ENCODE assay signal across 8 cellular contexts in the genomic region with DNA sequence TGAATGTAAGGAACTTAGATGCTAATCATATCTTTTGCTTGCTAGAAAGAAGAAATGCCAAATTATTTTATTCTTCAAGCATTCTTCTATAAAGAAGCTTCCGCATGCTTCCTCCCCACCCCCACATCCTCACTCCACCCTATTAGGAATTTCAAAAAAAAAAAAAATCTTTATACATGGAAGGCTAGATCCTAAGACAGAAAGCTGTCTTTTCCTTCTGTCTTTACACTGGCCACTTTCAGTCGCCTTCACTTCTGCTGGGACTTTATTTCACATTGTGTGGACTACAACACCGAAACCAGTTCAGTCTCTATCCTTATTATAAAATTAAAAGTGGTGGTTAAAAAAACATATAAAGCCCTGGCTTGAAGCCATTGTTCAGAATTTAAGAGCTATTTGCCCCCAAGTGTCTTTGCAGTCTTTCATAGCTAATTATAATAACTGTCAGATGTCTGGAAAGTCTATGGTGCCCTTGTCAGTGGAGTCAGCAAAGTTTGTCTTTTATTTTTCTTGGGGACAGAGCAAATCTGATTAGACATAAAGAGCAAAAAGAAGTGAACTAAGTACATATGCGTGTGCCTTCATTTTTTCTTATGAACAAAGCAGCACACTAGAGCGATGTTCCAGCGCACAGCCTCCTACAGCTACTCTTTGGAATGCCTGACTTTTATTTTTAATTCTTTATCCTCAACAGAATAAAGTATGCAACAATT.
DNase-seq lines count a peak whose midpoint lies in the region; ATAC-seq and TF ChIP-seq lines count a peak whose summit lies in the region.

No MANE protein-coding gene starts in this region.

- DNase-seq in activated T-cell treated with anti-CD3 and anti-CD28 coated beads, Interleukin-2, amount 50 U/mL, for 4 hours: no peak
- DNase-seq in activated T-cell treated with anti-CD3 and anti-CD28 coated beads for 4 hours (no peak), PC-3 (no peak), dorsolateral prefrontal cortex (no peak), GM13976 (ENCODE audit: low spot score) (no peak), activated gamma-delta T cell treated with Interleukin-2 at 50 U/mL for 16 hours (no peak)

- H3K9me3 Mint-ChIP-seq in activated T-cell treated with anti-CD3 and anti-CD28 coated beads, Interleukin-2, amount 50 U/mL, for 4 hours: peaks cover 4% of the 10 kb centered on the region

- no peak for ATAC-seq in activated T-cell treated with anti-CD3 and anti-CD28 coated beads, Interleukin-2, amount 50 U/mL, for 4 hours
- peak; percentile 29 for ATAC-seq in PC-3
- ATAC-seq in HG03135 (IDR thresholded peaks at IDR 0.05; ENCODE audit: unreplicated experiment): no peak

- CTCF ChIA-PET in PC-3 (lab: Charles Lee): interaction anchor here (0.7 kb wide), 1 partner anchor 81 kb away, joined by 3 read pairs; no protein-coding TSS in a partner anchor

- H3K4me2 ChIP-seq in PC-3 (ENCODE audit: low read length): peak overlapping the region; percentile 91

- intact Hi-C loops in PC-3 (cut with micrococcal nuclease): loop anchor here (1.0 to 5.0 kb wide), 8 partner anchors 34 to 336 kb away; no protein-coding TSS in a partner anchor
- intact Hi-C loops in dorsolateral prefrontal cortex (cut with DNase I): loop anchor here (2.0 to 10.0 kb wide), 5 partner anchors 144 to 306 kb away; no protein-coding TSS in a partner anchor

- H3K27ac ChIP-seq in PC-3 (ENCODE audit: low read length) (peak overlapping the region; percentile 89), dorsolateral prefrontal cortex (peak overlapping the region; percentile 40 to 97 (median 90))

- H3K79me2 ChIP-seq in PC-3 (ENCODE audit: low read length): peaks cover 55% of the 10 kb centered on the region

- H3F3A ChIP-seq in PC-3 (ENCODE audit: low read length, unreplicated experiment): no peaks in the 10 kb centered on the region

- H2AFZ ChIP-seq in PC-3 (ENCODE audit: low read length): 0 out of 2 replicates have a peak overlapping the region, but pooled peaks have one; percentile 39

- in situ Hi-C loops in GM13976 (cut with MboI; ENCODE audit: low sequenced_read_pairs, unreplicated experiment): no loop called here

- peak overlapping the region; percentile 69 for H3K9ac ChIP-seq in PC-3 (ENCODE audit: low read length)
- peak overlapping the region; percentile 23 for H3K9ac ChIP-seq in mucosa of stomach (ENCODE audit: low read length)

- H3K27me3 Mint-ChIP-seq in activated T-cell treated with anti-CD3 and anti-CD28 coated beads, Interleukin-2, amount 50 U/mL, for 4 hours (ENCODE audit: low read depth): no peaks in the 10 kb centered on the region

- H3K36me3 Mint-ChIP-seq in activated T-cell treated with anti-CD3 and anti-CD28 coated beads, Interleukin-2, amount 50 U/mL, for 4 hours (ENCODE audit: insufficient read depth): no peaks in the 10 kb centered on the region

- no peaks in the 10 kb centered on the region; the same call in 1 of the 2 replicates for H3K36me3 ChIP-seq in PC-3 (ENCODE audit: low read depth, low read length)
- H3K36me3 ChIP-seq in mucosa of stomach (ENCODE audit: control insufficient read depth, insufficient read depth, low read length): no peaks in the 10 kb centered on the region

- POLR2A ChIA-PET in PC-3 (lab: Charles Lee; ENCODE audit: unreplicated experiment): interaction anchor here (0.5 to 0.9 kb wide), 3 partner anchors 15 to 99 kb away, joined by 3 to 5 read pairs (median 3); no protein-coding TSS in a partner anchor

- TSS peak; percentile 82 for BruUV-seq in PC-3 (replicated peaks; lab: Mats Ljungman, UMichigan)

- no peaks in the 10 kb centered on the region for H4K20me1 ChIP-seq in PC-3 (ENCODE audit: low read length)

- H3K9me2 ChIP-seq in PC-3 (replicated peaks; ENCODE audit: low read length): no peaks in the 10 kb centered on the region

- H3K27me3 ChIP-seq in PC-3 (ENCODE audit: low read length) (no peaks in the 10 kb centered on the region), dorsolateral prefrontal cortex (no peaks in the 10 kb centered on the region), mucosa of stomach (ENCODE audit: control insufficient read depth, insufficient read depth, low read length) (no peaks in the 10 kb centered on the region)

- TF ChIP-seq CTCF in PC-3 (conservative IDR thresholded peaks at IDR 0.05; ENCODE audit: low read depth, low read length) (no peak), dorsolateral prefrontal cortex (IDR thresholded peaks at IDR 0.05 in 54 of 56, conservative IDR thresholded peaks at IDR 0.05 in 2 of 56; ENCODE audit: low read depth in 1 of 56, partially characterized antibody in 56 of 56) (no peak), GM13976 (IDR thresholded peaks at IDR 0.05; ENCODE audit: borderline replicate concordance, control extremely low read depth, extremely low read depth, insufficient read depth, missing control alignments) (no peak)

- H3K4me1 Mint-ChIP-seq in activated T-cell treated with anti-CD3 and anti-CD28 coated beads, Interleukin-2, amount 50 U/mL, for 4 hours (ENCODE audit: low read depth): peaks cover 32% of the 10 kb centered on the region

- H3K4me1 ChIP-seq in PC-3 (ENCODE audit: insufficient read depth, low read length) (peaks cover 31% of the 10 kb centered on the region), mucosa of stomach (ENCODE audit: control insufficient read depth, insufficient read depth, low read length) (peaks cover 5% of the 10 kb centered on the region)

- H3K9me3 ChIP-seq in PC-3 (ENCODE audit: low read length): no peaks in the 10 kb centered on the region
- no peaks in the 10 kb centered on the region for H3K9me3 ChIP-seq in mucosa of stomach (ENCODE audit: control insufficient read depth, low read length)

- peak overlapping the region; percentile 83 for H3K4me3 ChIP-seq in PC-3 (ENCODE audit: low read length)
- H3K4me3 ChIP-seq in dorsolateral prefrontal cortex: peak overlapping the region; percentile 51 to 97 (median 78)
- no peak overlapping the region for H3K4me3 ChIP-seq in mucosa of stomach (ENCODE audit: low read length)

- peak overlapping the region; percentile 88 for H3K4me3 Mint-ChIP-seq in activated T-cell treated with anti-CD3 and anti-CD28 coated beads, Interleukin-2, amount 50 U/mL, for 4 hours
